In the genomic region with DNA sequence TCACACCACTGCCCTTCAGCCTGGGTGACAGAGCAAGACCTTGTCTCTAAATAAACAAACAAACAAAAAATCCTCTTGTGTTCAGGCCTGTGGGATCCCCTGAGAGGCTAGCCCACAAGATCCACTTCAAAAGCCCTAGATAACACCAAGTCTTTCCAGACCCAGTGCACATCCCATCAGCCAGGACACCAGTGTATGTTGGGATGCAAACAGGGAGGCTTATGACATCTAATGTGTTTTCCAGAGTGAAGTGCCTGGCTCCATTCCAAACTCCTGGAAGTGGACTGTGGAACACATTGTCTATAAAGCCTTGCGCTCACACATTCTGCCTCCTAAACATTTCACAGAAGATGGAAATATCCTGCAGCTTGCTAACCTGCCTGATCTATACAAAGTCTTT, we compare ENCODE assay signal across 2 cellular contexts.
A peak's percentile ranks its signal among the peaks of the same experiment; 100 is the strongest.
TF ChIP-seq lines count a peak whose summit lies in the region.

No MANE protein-coding gene starts in this region.

TF ChIP-seq in K562, 482 proteins besides CTCF, POLR2A, EP300 and RAD21:
- no peak for TF ChIP-seq RNF2 (IDR thresholded peaks at IDR 0.05)
- TF ChIP-seq NFIC (IDR thresholded peaks at IDR 0.05): peak; percentile 28; the same call in 1 of the 2 replicates

TF ChIP-seq in HepG2, 621 proteins besides CTCF, POLR2A, EP300 and RAD21:
- TF ChIP-seq ZNF574 (CRISPR knock-in tag; IDR thresholded peaks at IDR 0.05) (no peak), RBM22 (optimal IDR thresholded peaks at IDR 0.05; ENCODE audit: low read length) (peak; percentile 36), RFXANK (CRISPR knock-in tag; IDR thresholded peaks at IDR 0.05) (no peak)
